10 cellular contexts compared by ENCODE assay signal in genomic region chr19:7415163-7415856, GRCh38.
DNase-seq lines count a peak whose midpoint lies in the region; ATAC-seq and TF ChIP-seq lines count a peak whose summit lies in the region.
"Had no signal": no experiment of that assay in that cellular context is flagged by ENCODE, and none has a peak within 500 bp of the region (broad histone marks: within the 10 kb centered on the region; RNA-seq: fewer than 3 reads in every experiment).

No MANE protein-coding gene starts in this region.

- H3K23ac ChIP-seq in IMR-90 (ENCODE audit: low read depth, low read length) = no peak overlapping the region

- no peaks in the 10 kb centered on the region for H3K9me3 ChIP-seq in IMR-90 (ENCODE audit: control insufficient read depth, insufficient read depth, low read length)

- no peaks in the 10 kb centered on the region for H3K27me3 Mint-ChIP-seq in activated naive CD8-positive, alpha-beta T cell
- H3K27me3 Mint-ChIP-seq in activated CD4-positive, alpha-beta memory T cell treated with anti-CD3 and anti-CD28 coated beads for 36 hours = no peaks in the 10 kb centered on the region

- H3K4me1 Mint-ChIP-seq in activated naive CD8-positive, alpha-beta T cell (ENCODE audit: low read depth) = peaks cover 32% of the 10 kb centered on the region
- H3K4me1 Mint-ChIP-seq in activated CD4-positive, alpha-beta memory T cell treated with anti-CD3 and anti-CD28 coated beads for 36 hours (ENCODE audit: low read depth) = peaks cover 10% of the 10 kb centered on the region

- H3K18ac ChIP-seq in IMR-90 (ENCODE audit: low read depth, low read length) = no peak overlapping the region

- H3K36me3 ChIP-seq in IMR-90 (ENCODE audit: control insufficient read depth, insufficient read depth, low read length) = peaks cover 2% of the 10 kb centered on the region; the same call in 1 of the 2 replicates
- H3K36me3 ChIP-seq: WERI-Rb-1 had no signal

- 71% methylated on average over 6 of the region's 22 CpGs; no CpG with 5 or more reads in 1 of the 2 experiments for WGBS in IMR-90 (ENCODE audit: extremely low coverage in 2 of 2, insufficient read length in 1 of 2), 2 experiments

- H3K4ac ChIP-seq in IMR-90 (ENCODE audit: low read depth, low read length) = no peak overlapping the region

- dilution Hi-C loops in IMR-90 (cut with HindIII; ENCODE audit: low sequenced_read_pairs, unreplicated experiment) = no loop called here

- no peak overlapping the region; the same call in 1 of the 2 replicates for H3K4me2 ChIP-seq in IMR-90 (ENCODE audit: low read depth, low read length)

- H3K4me1 ChIP-seq in IMR-90 (ENCODE audit: control insufficient read depth, insufficient read depth, low read length) = peaks cover 12% of the 10 kb centered on the region

- no peak overlapping the region for H2BK20ac ChIP-seq in IMR-90 (ENCODE audit: low read depth, low read length)

- H3K27ac Mint-ChIP-seq in activated naive CD8-positive, alpha-beta T cell = peak overlapping the region; percentile 68
- H3K27ac Mint-ChIP-seq in activated CD4-positive, alpha-beta memory T cell treated with anti-CD3 and anti-CD28 coated beads for 36 hours = no peak overlapping the region

- no peak overlapping the region for H3K4me3 Mint-ChIP-seq in activated naive CD8-positive, alpha-beta T cell
- no peak overlapping the region for H3K4me3 Mint-ChIP-seq in activated CD4-positive, alpha-beta memory T cell treated with anti-CD3 and anti-CD28 coated beads for 36 hours

- no peak overlapping the region for H2BK15ac ChIP-seq in IMR-90 (ENCODE audit: low read depth, low read length)

- no peak overlapping the region for H2AK9ac ChIP-seq in IMR-90 (replicated peaks; ENCODE audit: low read depth, low read length, poor library complexity)

- H3K9ac ChIP-seq in IMR-90 (ENCODE audit: low read depth, low read length) = no peak overlapping the region

- no peak overlapping the region for H4K91ac ChIP-seq in IMR-90 (ENCODE audit: insufficient read depth, low read depth, low read length)

- H4K8ac ChIP-seq in IMR-90 (ENCODE audit: low read depth in 2 of 2, low read length in 2 of 2) = no peak overlapping the region

- H2AK5ac ChIP-seq in IMR-90 (ENCODE audit: low read depth, low read length) = peak overlapping the region; percentile 51

- in situ Hi-C loops in IMR-90 (cut with MboI; ENCODE audit: low sequenced_read_pairs) = no loop called here

- CTCF ChIA-PET in IMR-90 (lab: Yijun Ruan, JAX) = no interaction called here
- CTCF ChIA-PET in activated CD4-positive, alpha-beta memory T cell treated with anti-CD3 and anti-CD28 coated beads for 36 hours (lab: Charles Lee) = no interaction called here

- TF ChIP-seq CTCF in IMR-90 (conservative IDR thresholded peaks at IDR 0.05; ENCODE audit: low read depth, low read length) = no peak

- no peaks in the 10 kb centered on the region for H3K27me3 ChIP-seq in IMR-90 (ENCODE audit: control insufficient read depth, insufficient read depth, low read length)

- peaks cover 74% of the 10 kb centered on the region for H4K20me1 ChIP-seq in IMR-90 (ENCODE audit: insufficient read depth, low read length)

- H3K79me1 ChIP-seq in IMR-90 (ENCODE audit: low read depth in 1 of 2, low read length in 2 of 2) = peaks cover 38 to 55% of the 10 kb centered on the region in 2 experiments

- H2BK120ac ChIP-seq in IMR-90 (ENCODE audit: low read depth, low read length) = no peak overlapping the region

- H3K27ac ChIP-seq in IMR-90 (ENCODE audit: insufficient read depth, low read length) = no peak overlapping the region
- H3K27ac ChIP-seq: WERI-Rb-1 had no signal

- H2BK5ac ChIP-seq in IMR-90 (ENCODE audit: low read depth, low read length, poor library complexity, severe bottlenecking) = no peak overlapping the region

- intact Hi-C loops in IMR-90 (cut with micrococcal nuclease) = no loop called here
- intact Hi-C loops in activated CD4-positive, alpha-beta memory T cell treated with anti-CD3 and anti-CD28 coated beads for 36 hours (cut with micrococcal nuclease) = no loop called here

- no peak overlapping the region for H3K56ac ChIP-seq in IMR-90 (ENCODE audit: extremely low read depth, insufficient read depth, low read length)

- TF ChIP-seq POLR2A in IMR-90 (IDR thresholded peaks at IDR 0.05; ENCODE audit: low read depth, low read length) = no peak

- H3K36me3 Mint-ChIP-seq in activated naive CD8-positive, alpha-beta T cell = peaks cover 3% of the 10 kb centered on the region
- peaks cover 6% of the 10 kb centered on the region for H3K36me3 Mint-ChIP-seq in activated CD4-positive, alpha-beta memory T cell treated with anti-CD3 and anti-CD28 coated beads for 36 hours

- H3K9me3 Mint-ChIP-seq in activated naive CD8-positive, alpha-beta T cell (ENCODE audit: low read depth) = no peaks in the 10 kb centered on the region
- no peaks in the 10 kb centered on the region for H3K9me3 Mint-ChIP-seq in activated CD4-positive, alpha-beta memory T cell treated with anti-CD3 and anti-CD28 coated beads for 36 hours

- POLR2A ChIA-PET in IMR-90 (lab: Charles Lee; ENCODE audit: unreplicated experiment) = no interaction called here
- POLR2A ChIA-PET in activated CD4-positive, alpha-beta memory T cell treated with anti-CD3 and anti-CD28 coated beads for 36 hours (lab: Charles Lee) = no interaction called here

- no peak overlapping the region for H3K14ac ChIP-seq in IMR-90 (replicated peaks; ENCODE audit: low read depth, low read length)

- no peak for TF ChIP-seq RAD21 in IMR-90 (IDR thresholded peaks at IDR 0.05; ENCODE audit: low read length)

- ATAC-seq in IMR-90 (ENCODE audit: low read depth) = peak; percentile 89

- H3K4me3 ChIP-seq in IMR-90 (ENCODE audit: insufficient read depth, low read depth, low read length) = no peak overlapping the region

- H3K9me1 ChIP-seq in IMR-90 (ENCODE audit: insufficient read depth, low read length) = peaks cover 15% of the 10 kb centered on the region

- no peak overlapping the region for H4K5ac ChIP-seq in IMR-90 (ENCODE audit: low read depth, low read length)

- no TSS peak for BruUV-seq in IMR-90 (replicated peaks; lab: Mats Ljungman, UMichigan)

- DNase-seq in IMR-90 (peak; percentile 86), iris pigment epithelial cell (ENCODE audit: low read depth) (peak; percentile 84), smooth muscle cell of the brain vasculature (ENCODE audit: low read depth, low spot score) (peak; percentile 47), NAMALWA (ENCODE audit: low spot score) (no peak), superior temporal gyrus (ENCODE audit: extremely low spot score) (no peak)
- DNase-seq in activated CD4-positive, alpha-beta memory T cell treated with anti-CD3 and anti-CD28 coated beads for 36 hours = no peak
- DNase-seq: NCI-H82; stimulated activated CD4-positive, alpha-beta T cell treated with anti-CD3 and anti-CD28 coated beads, Interleukin-2, amount 100 ng/mL, for 24 hours; WERI-Rb-1 had no signal

- peak overlapping the region; percentile 27 for H2AFZ ChIP-seq in IMR-90 (replicated peaks; ENCODE audit: low read length, poor library complexity)

TF ChIP-seq in IMR-90, 13 proteins besides CTCF, POLR2A, EP300 and RAD21:
- peak; percentile 53; the same call in 1 of the 2 replicates for TF ChIP-seq NFE2L2 (IDR thresholded peaks at IDR 0.05; ENCODE audit: low read depth, low read length)
- TF ChIP-seq MXI1 (IDR thresholded peaks at IDR 0.05; ENCODE audit: borderline replicate concordance, low read depth, low read length) = 0 out of 2 replicates have a peak, but pooled peaks have one; percentile 34
- peak; percentile 30; the same call in 1 of the 2 replicates for TF ChIP-seq MAFK (IDR thresholded peaks at IDR 0.05; ENCODE audit: low read depth, low read length)
- TF ChIP-seq ELK1 (IDR thresholded peaks at IDR 0.05; ENCODE audit: borderline replicate concordance, low read depth, low read length) = no peak
- no peak for TF ChIP-seq RCOR1 (IDR thresholded peaks at IDR 0.05; ENCODE audit: insufficient replicate concordance, low read length)
- no peak for TF ChIP-seq RFX5 (IDR thresholded peaks at IDR 0.05; ENCODE audit: low read depth, low read length)
- TF ChIP-seq USF2 (IDR thresholded peaks at IDR 0.05; ENCODE audit: low read depth, low read length) = peak; percentile 70
- no peak for TF ChIP-seq SMC3 (IDR thresholded peaks at IDR 0.05; ENCODE audit: low read depth, low read length)
- no peak for TF ChIP-seq CEBPB (IDR thresholded peaks at IDR 0.05; ENCODE audit: low read depth, low read length)
- TF ChIP-seq MAZ (IDR thresholded peaks at IDR 0.05; ENCODE audit: borderline replicate concordance, low read depth, low read length) = peak; percentile 63; the same call in 1 of the 2 replicates
- no peak for TF ChIP-seq CHD1 (IDR thresholded peaks at IDR 0.05; ENCODE audit: low read depth, low read length)
- TF ChIP-seq BHLHE40 (IDR thresholded peaks at IDR 0.05; ENCODE audit: low read depth, low read length) = peak; percentile 85
- no peak for TF ChIP-seq FOS (IDR thresholded peaks at IDR 0.05; ENCODE audit: low read depth, low read length)
TF ChIP-seq in IMR-90: peak in this region for 6.

Comparison
In these comparisons a context has a peak if more than half of its experiments do, and no peak if none do; other contexts are left out.
1. DNase-seq: peak in IMR-90 (single experiment), iris pigment epithelial cell (single experiment) and smooth muscle cell of the brain vasculature (single experiment); none in NAMALWA (single experiment), superior temporal gyrus (single experiment) and activated CD4-positive, alpha-beta memory T cell treated with anti-CD3 and anti-CD28 coated beads for 36 hours (single experiment).